1 cellular context compared by ENCODE assay signal in genomic region chr2:15822151-15823044, GRCh38.
TF ChIP-seq lines count a peak whose summit lies in the region.

No MANE protein-coding gene starts in this region.

TF ChIP-seq in H1, 55 proteins besides CTCF, POLR2A, EP300 and RAD21:
- TF ChIP-seq CTBP2 (IDR thresholded peaks at IDR 0.05; ENCODE audit: borderline replicate concordance, insufficient read depth, insufficient read length, low read length) (no peak), TAF1 (IDR thresholded peaks at IDR 0.05; ENCODE audit: low read depth, low read length) (no peak), RBBP5 (IDR thresholded peaks at IDR 0.05; ENCODE audit: borderline replicate concordance, low read depth, low read length) (no peak), CREB1 (IDR thresholded peaks at IDR 0.05) (no peak), MAX (IDR thresholded peaks at IDR 0.05) (no peak), JUN (IDR thresholded peaks at IDR 0.05; ENCODE audit: low read depth, low read length) (no peak), ASH2L (IDR thresholded peaks at IDR 0.05; ENCODE audit: low read length) (no peak), HDAC6 (IDR thresholded peaks at IDR 0.05; ENCODE audit: low read depth, low read length) (no peak), TCF12 (IDR thresholded peaks at IDR 0.05; ENCODE audit: low read depth, low read length) (no peak), JUND (IDR thresholded peaks at IDR 0.05; ENCODE audit: low read length) (no peak), E2F6 (IDR thresholded peaks at IDR 0.05) (no peak), RXRA (IDR thresholded peaks at IDR 0.05; ENCODE audit: insufficient read depth, low read depth, low read length) (no peak), CBX8 (IDR thresholded peaks at IDR 0.05; ENCODE audit: borderline replicate concordance, low read depth, low read length) (no peak), KDM5A (IDR thresholded peaks at IDR 0.05; ENCODE audit: low read length) (no peak), ATF3 (IDR thresholded peaks at IDR 0.05; ENCODE audit: insufficient read depth, low read depth, low read length) (no peak), NRF1 (IDR thresholded peaks at IDR 0.05; ENCODE audit: low read depth, low read length) (no peak)
